Comparison of ENCODE assay signal across 8 cellular contexts in the genomic region with DNA sequence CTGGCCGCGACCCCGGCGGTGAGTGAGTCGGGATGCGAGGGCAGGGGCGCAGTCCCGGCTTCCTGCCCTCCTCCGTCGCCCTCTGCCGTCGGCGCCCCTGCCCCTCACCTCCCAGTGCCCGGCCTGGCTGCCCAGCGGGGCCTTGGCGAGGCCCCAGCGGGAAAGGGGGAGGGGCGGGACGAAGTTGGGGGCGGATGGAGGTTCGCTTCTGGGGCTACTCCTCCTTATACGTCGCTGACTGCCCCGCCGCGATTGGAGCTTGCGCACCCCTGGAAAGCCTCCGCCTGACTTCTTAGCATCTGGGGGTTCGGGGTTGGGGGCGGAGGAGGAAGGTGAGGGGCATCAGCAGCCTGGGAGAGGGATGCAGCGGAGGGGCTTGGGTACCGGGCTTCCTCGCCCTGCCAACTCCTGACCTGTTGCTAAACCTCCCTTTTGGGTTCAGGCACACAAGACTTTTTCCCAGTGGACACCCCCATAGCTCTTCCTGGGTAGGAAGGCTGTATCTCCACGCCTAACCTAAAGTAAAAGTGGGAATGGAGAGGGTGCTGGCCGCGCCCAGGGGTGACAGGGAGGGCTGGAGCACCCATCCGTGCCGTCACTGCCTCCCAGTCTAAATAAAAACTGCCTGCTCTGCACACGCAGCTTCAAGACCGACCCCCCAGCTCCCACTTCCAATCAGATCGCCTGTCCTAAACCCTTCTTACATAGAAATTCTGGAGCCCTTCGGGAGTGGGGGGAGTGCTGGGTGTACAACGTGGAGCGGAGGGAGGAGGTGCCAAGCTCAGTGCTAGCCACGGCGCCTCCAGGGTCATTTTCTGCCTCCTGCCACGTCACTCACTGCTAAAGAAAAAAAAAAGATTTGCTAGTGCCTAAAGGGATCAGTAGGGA. TPM values are rescaled to one million over a fixed set of nuclear protein-coding genes. Genes with fewer than 3 reads are reported as not detected.
DNase-seq lines count a peak whose midpoint lies in the region; ATAC-seq and TF ChIP-seq lines count a peak whose summit lies in the region.

No MANE protein-coding gene starts in this region.

- no peaks in the 10 kb centered on the region for H3K27me3 ChIP-seq in CD8-positive, alpha-beta memory T cell (ENCODE audit: insufficient read depth, low read length, poor library complexity, severe bottlenecking)
- H3K27me3 ChIP-seq in Panc1 (ENCODE audit: control insufficient read depth, insufficient read depth, low read length) = no peaks in the 10 kb centered on the region

- no peaks in the 10 kb centered on the region for H3K36me3 ChIP-seq in CD8-positive, alpha-beta memory T cell (ENCODE audit: insufficient read depth, low read length)
- H3K36me3 ChIP-seq in Panc1 (ENCODE audit: control insufficient read depth, insufficient read depth, low read length) = no peaks in the 10 kb centered on the region; the same call in 1 of the 2 replicates

- peak overlapping the region; percentile 83 for H3K27ac ChIP-seq in CD8-positive, alpha-beta memory T cell (ENCODE audit: low read depth, low read length)
- peak overlapping the region; percentile 82 for H3K27ac ChIP-seq in Panc1 (ENCODE audit: low read length)

- CTCF ChIA-PET in CD8-positive, alpha-beta memory T cell (lab: Charles Lee) = interaction anchor here (0.8 to 2.3 kb wide), 7 partner anchors 10 to 654 kb away, joined by 3 to 8 read pairs (median 3); partner anchors contain the start of genes MTERF2, POLR3B and TCP11L2
- CTCF ChIA-PET in Panc1 (lab: Charles Lee) = interaction anchor here (0.7 kb wide), 1 partner anchor 597 kb away, joined by 3 read pairs; no protein-coding TSS in a partner anchor

- ATAC-seq in GM19455 (IDR thresholded peaks at IDR 0.05; ENCODE audit: unreplicated experiment) = peak; percentile 44
- peak; percentile 73 for ATAC-seq in Panc1
- ATAC-seq in natural killer cell treated with Interleukin-12 subunit alpha and Interleukin-12 subunit beta and Interleukin-15 and Interleukin-18, amount 100 ng/mL, for 72 hours = peak; percentile 21 to 58
- peak; percentile 58 for ATAC-seq in stimulated activated naive CD8-positive, alpha-beta T cell treated with anti-CD3 and anti-CD28 coated beads, Interleukin-15, amount 100 ng/mL, for 72 hours

- peaks cover 0 to 25% (median 0%) of the 10 kb centered on the region in 3 donors for H3K36me3 Mint-ChIP-seq in CD8-positive, alpha-beta memory T cell
- peaks cover 5% of the 10 kb centered on the region for H3K36me3 Mint-ChIP-seq in natural killer cell treated with Interleukin-12 subunit alpha and Interleukin-12 subunit beta and Interleukin-15 and Interleukin-18, amount 100 ng/mL, for 72 hours

- POLR2A ChIA-PET in CD8-positive, alpha-beta memory T cell (lab: Charles Lee) = interaction anchor here (0.7 to 1.8 kb wide), 7 partner anchors 49 to 655 kb away, joined by 3 to 13 read pairs (median 3); partner anchors contain the start of gene CRY1
- POLR2A ChIA-PET in Panc1 (lab: Charles Lee) = interaction anchor here (0.7 to 1.1 kb wide), 2 partner anchors 31 to 181 kb away, joined by 4 to 8 read pairs; no protein-coding TSS in a partner anchor

- no peaks in the 10 kb centered on the region for H3K9me3 ChIP-seq in CD8-positive, alpha-beta memory T cell (ENCODE audit: low read length)
- H3K9me3 ChIP-seq in Panc1 (ENCODE audit: control insufficient read depth, insufficient read depth, low read depth, low read length) = no peaks in the 10 kb centered on the region

- intact Hi-C loops in Panc1 (cut with micrococcal nuclease; ENCODE audit: unreplicated experiment) = no loop called here

- peak overlapping the region; percentile 88 for H3K4me3 ChIP-seq in CD8-positive, alpha-beta memory T cell (ENCODE audit: low read length)
- peak overlapping the region; percentile 64 to 84 for H3K4me3 ChIP-seq in Panc1 (ENCODE audit: low read depth in 2 of 2, low read length in 2 of 2)
- H3K4me3 ChIP-seq in fibroblast of pulmonary artery (replicated peaks; ENCODE audit: low read depth, low read length) = peak overlapping the region; percentile 98

- H3K27me3 Mint-ChIP-seq in CD8-positive, alpha-beta memory T cell = no peaks in the 10 kb centered on the region
- H3K27me3 Mint-ChIP-seq in natural killer cell treated with Interleukin-12 subunit alpha and Interleukin-12 subunit beta and Interleukin-15 and Interleukin-18, amount 100 ng/mL, for 72 hours = no peaks in the 10 kb centered on the region
- no peaks in the 10 kb centered on the region for H3K27me3 Mint-ChIP-seq in stimulated activated naive CD8-positive, alpha-beta T cell treated with anti-CD3 and anti-CD28 coated beads, Interleukin-15, amount 100 ng/mL, for 72 hours

- peaks cover 17% of the 10 kb centered on the region for H3K4me1 ChIP-seq in CD8-positive, alpha-beta memory T cell (ENCODE audit: insufficient read depth, low read length)
- peaks cover 26% of the 10 kb centered on the region; the same call in 1 of the 2 replicates for H3K4me1 ChIP-seq in Panc1 (ENCODE audit: control insufficient read depth, insufficient read depth, low read length)

- peak overlapping the region; percentile 94 to 99 (median 98) for H3K4me3 Mint-ChIP-seq in CD8-positive, alpha-beta memory T cell
- peak overlapping the region; percentile 99 for H3K4me3 Mint-ChIP-seq in natural killer cell treated with Interleukin-12 subunit alpha and Interleukin-12 subunit beta and Interleukin-15 and Interleukin-18, amount 100 ng/mL, for 72 hours
- peak overlapping the region; percentile 98 to 100 for H3K4me3 Mint-ChIP-seq in stimulated activated naive CD8-positive, alpha-beta T cell treated with anti-CD3 and anti-CD28 coated beads, Interleukin-15, amount 100 ng/mL, for 72 hours

- in situ Hi-C loops in Panc1 (cut with HindIII; ENCODE audit: low pct_unique_long_range_greater_than_20kb, low sequenced_read_pairs) = no loop called here

- H3K27ac Mint-ChIP-seq in CD8-positive, alpha-beta memory T cell = peak overlapping the region; percentile 91 to 94 (median 94)
- peak overlapping the region; percentile 89 to 98 for H3K27ac Mint-ChIP-seq in natural killer cell treated with Interleukin-12 subunit alpha and Interleukin-12 subunit beta and Interleukin-15 and Interleukin-18, amount 100 ng/mL, for 72 hours
- H3K27ac Mint-ChIP-seq in stimulated activated naive CD8-positive, alpha-beta T cell treated with anti-CD3 and anti-CD28 coated beads, Interleukin-15, amount 100 ng/mL, for 72 hours = peak overlapping the region; percentile 96 to 98

- DNase-seq in CD8-positive, alpha-beta memory T cell = peak in 4 of 5 donors; percentile 29 to 78 (median 54)
- DNase-seq in HPDE6-E6E7 (ENCODE audit: extremely low spot score) = peak; percentile 31
- DNase-seq in Panc1 (ENCODE audit: low read depth, low spot score) = no peak
- peak; percentile 34 for DNase-seq in activated T-helper 9 cell treated with anti-CD3 and anti-CD28 coated beads, Interleukin-2, amount 50 U/mL, for 16 hours (ENCODE audit: low read depth)
- DNase-seq in fibroblast of pulmonary artery (ENCODE audit: low read depth) = peak; percentile 93
- peak; percentile 69 for DNase-seq in natural killer cell treated with Interleukin-12 subunit alpha and Interleukin-12 subunit beta and Interleukin-15 and Interleukin-18, amount 100 ng/mL, for 72 hours (ENCODE audit: low spot score)
- peak; percentile 45 to 48 for DNase-seq in stimulated activated naive CD8-positive, alpha-beta T cell treated with anti-CD3 and anti-CD28 coated beads, Interleukin-15, amount 100 ng/mL, for 72 hours

- peak; percentile 46 for TF ChIP-seq CTCF in Panc1 (IDR thresholded peaks at IDR 0.05)
- TF ChIP-seq CTCF in fibroblast of pulmonary artery (IDR thresholded peaks at IDR 0.05; ENCODE audit: low read length, missing control alignments) = no peak

- no TSS peak for BruUV-seq in Panc1 (replicated peaks; lab: Mats Ljungman, UMichigan)

- H3K9me3 Mint-ChIP-seq in CD8-positive, alpha-beta memory T cell = no peaks in the 10 kb centered on the region
- no peaks in the 10 kb centered on the region for H3K9me3 Mint-ChIP-seq in natural killer cell treated with Interleukin-12 subunit alpha and Interleukin-12 subunit beta and Interleukin-15 and Interleukin-18, amount 100 ng/mL, for 72 hours
- H3K9me3 Mint-ChIP-seq in stimulated activated naive CD8-positive, alpha-beta T cell treated with anti-CD3 and anti-CD28 coated beads, Interleukin-15, amount 100 ng/mL, for 72 hours = peaks cover 0 to 4% of the 10 kb centered on the region in 2 donors

- peaks cover 27 to 58% (median 55%) of the 10 kb centered on the region in 3 donors for H3K4me1 Mint-ChIP-seq in CD8-positive, alpha-beta memory T cell
- H3K4me1 Mint-ChIP-seq in natural killer cell treated with Interleukin-12 subunit alpha and Interleukin-12 subunit beta and Interleukin-15 and Interleukin-18, amount 100 ng/mL, for 72 hours (ENCODE audit: low read depth in 2 of 2) = peaks cover 19 to 22% of the 10 kb centered on the region in 2 donors
- H3K4me1 Mint-ChIP-seq in stimulated activated naive CD8-positive, alpha-beta T cell treated with anti-CD3 and anti-CD28 coated beads, Interleukin-15, amount 100 ng/mL, for 72 hours = peaks cover 44% of the 10 kb centered on the region

RNA-seq across cellular contexts. Expression of gene TMEM263, which starts 0.6 kb away (rescaled TPM):
- 10 to 100 TPM; 22.7 to 25.3 TPM for total RNA-seq in CD8-positive, alpha-beta memory T cell
- polyA plus RNA-seq in CD8-positive, alpha-beta memory T cell = 24.9 TPM
- 35.0 TPM for total RNA-seq in Panc1 (2021; ENCODE audit: unreplicated experiment)
- 21.3 TPM for polyA plus RNA-seq in Panc1 (2012; ENCODE audit: insufficient read length)
- total RNA-seq in natural killer cell treated with Interleukin-12 subunit alpha and Interleukin-12 subunit beta and Interleukin-15 and Interleukin-18, amount 100 ng/mL, for 72 hours = 10 to 100 TPM; 31.2 to 42.7 TPM

RNA-seq across cellular contexts. Expression of gene MTERF2, which starts 30.7 kb away (rescaled TPM):
- 1 to 10 TPM; 4.6 to 4.9 TPM for total RNA-seq in CD8-positive, alpha-beta memory T cell
- polyA plus RNA-seq in CD8-positive, alpha-beta memory T cell = 6.4 TPM
- 10.9 TPM for total RNA-seq in Panc1 (2021; ENCODE audit: unreplicated experiment)
- polyA plus RNA-seq in Panc1 (2012; ENCODE audit: insufficient read length) = 10.5 TPM
- total RNA-seq in natural killer cell treated with Interleukin-12 subunit alpha and Interleukin-12 subunit beta and Interleukin-15 and Interleukin-18, amount 100 ng/mL, for 72 hours = 1 to 10 TPM; 8.0 to 9.0 TPM
